Comparison of ENCODE assay signal across 8 cellular contexts in genomic region chr16:46673320-46674013, GRCh38. TPM values are rescaled to one million over a fixed set of nuclear protein-coding genes. Genes with fewer than 3 reads are reported as not detected.
DNase-seq lines count a peak whose midpoint lies in the region; ATAC-seq and TF ChIP-seq lines count a peak whose summit lies in the region.

No MANE protein-coding gene starts in this region.

- DNase-seq in EH (ENCODE audit: low read depth) = peak; percentile 67
- peak; percentile 61 for DNase-seq in LoVo (ENCODE audit: low spot score)
- DNase-seq in RWPE2 (ENCODE audit: low spot score) = no peak
- peak; percentile 68 for DNase-seq in amniotic epithelial cell (ENCODE audit: low read depth)
- peak in 2 of 3 donors; percentile 23 to 52 for DNase-seq in right cardiac atrium
- no peak for DNase-seq in smooth muscle cell (lab: John Stamatoyannopoulos, UW; ENCODE audit: unreplicated experiment)

- H3K9me3 ChIP-seq in RWPE2 (ENCODE audit: severe bottlenecking) (no peaks in the 10 kb centered on the region), right cardiac atrium (ENCODE audit: control insufficient read depth, low read length) (no peaks in the 10 kb centered on the region), smooth muscle cell (replicated peaks; ENCODE audit: low read depth) (no peaks in the 10 kb centered on the region)

- no peaks in the 10 kb centered on the region for H3K79me2 ChIP-seq in smooth muscle cell (ENCODE audit: low read depth)

- H2AFZ ChIP-seq in smooth muscle cell (ENCODE audit: low read depth) = no peak overlapping the region

- no peaks in the 10 kb centered on the region for H3F3A ChIP-seq in smooth muscle cell (ENCODE audit: low read depth)

- no peak overlapping the region for H3K27ac ChIP-seq in RWPE2 (ENCODE audit: poor library complexity, severe bottlenecking)
- no peak overlapping the region for H3K27ac ChIP-seq in right cardiac atrium (ENCODE audit: low read length)
- H3K27ac ChIP-seq in smooth muscle cell (ENCODE audit: low read depth) = no peak overlapping the region

- WGBS in right cardiac atrium = 59% methylated on average over 6 of the region's 6 CpGs
- 53% methylated on average over 6 of the region's 6 CpGs for WGBS in smooth muscle cell (ENCODE audit: low lambda C conversion rate)

- TF ChIP-seq CTCF in RWPE2 (IDR thresholded peaks at IDR 0.05; ENCODE audit: poor library complexity, severe bottlenecking) (peak; percentile 86), smooth muscle cell (IDR thresholded peaks at IDR 0.05; ENCODE audit: borderline replicate concordance, insufficient read depth, poor library complexity, severe bottlenecking) (peak; percentile 84)

- H3K4me1 ChIP-seq in RWPE2 (ENCODE audit: insufficient read depth, poor library complexity, severe bottlenecking) (no peaks in the 10 kb centered on the region), right cardiac atrium (ENCODE audit: control insufficient read depth, insufficient read depth, low read length) (no peaks in the 10 kb centered on the region), smooth muscle cell (ENCODE audit: low read depth) (no peaks in the 10 kb centered on the region)

- ATAC-seq in GM21723 (IDR thresholded peaks at IDR 0.05; ENCODE audit: unreplicated experiment) = peak; percentile 88
- peak; percentile 87 for ATAC-seq in RWPE2 (ENCODE audit: low read depth)
- peak; percentile 83 to 88 for ATAC-seq in right cardiac atrium
- ATAC-seq in GM19455 (IDR thresholded peaks at IDR 0.05; ENCODE audit: unreplicated experiment) = no peak

- intact Hi-C loops in right cardiac atrium (cut with DNase I) = loop anchor here in 2 of 4 donors (5.0 to 10.0 kb wide), 3 partner anchors 129 to 234 kb away; no protein-coding TSS in a partner anchor

- H3K36me3 ChIP-seq in RWPE2 (ENCODE audit: low read depth) (peaks cover 94% of the 10 kb centered on the region), smooth muscle cell (ENCODE audit: low read depth) (peaks cover 26% of the 10 kb centered on the region)

- no peak overlapping the region for H3K9ac ChIP-seq in smooth muscle cell (ENCODE audit: low read depth)

- H3K27me3 ChIP-seq in RWPE2 (ENCODE audit: insufficient read depth, poor library complexity, severe bottlenecking) (no peaks in the 10 kb centered on the region), right cardiac atrium (ENCODE audit: control insufficient read depth, insufficient read depth) (no peaks in the 10 kb centered on the region), smooth muscle cell (ENCODE audit: low read depth) (no peaks in the 10 kb centered on the region)

- H3K4me2 ChIP-seq in smooth muscle cell = no peak overlapping the region

- no peak overlapping the region for H3K4me3 ChIP-seq in RWPE2 (ENCODE audit: severe bottlenecking)
- H3K4me3 ChIP-seq in right cardiac atrium (ENCODE audit: low read length) = no peak overlapping the region
- no peak overlapping the region for H3K4me3 ChIP-seq in smooth muscle cell

- H4K20me1 ChIP-seq in smooth muscle cell (ENCODE audit: low read depth) = peaks cover 24% of the 10 kb centered on the region

RNA-seq across cellular contexts. Expression of gene VPS35, which starts 15.5 kb away (rescaled TPM):
- 10 to 100 TPM; 77.5 to 94.2 (median 84.9) TPM for total RNA-seq in right cardiac atrium
- polyA plus RNA-seq in right cardiac atrium = 26.7 TPM
- 103 and 195 TPM in 2 replicates for total RNA-seq in smooth muscle cell
- polyA plus RNA-seq in smooth muscle cell = 59.5 and 83.6 TPM in 2 replicates

RNA-seq across cellular contexts. Expression of gene ORC6, which starts 16.0 kb away (rescaled TPM):
- total RNA-seq in right cardiac atrium (1 to 10 TPM; 2.5 to 7.2 (median 4.6) TPM), smooth muscle cell (10.9 and 29.4 TPM in 2 replicates)
- polyA plus RNA-seq in right cardiac atrium (3.1 TPM), smooth muscle cell (15.6 and 22.4 TPM in 2 replicates)

RNA-seq across cellular contexts. Expression of gene SHCBP1, which starts 52.3 kb away (rescaled TPM):
- total RNA-seq in right cardiac atrium (1 to 10 TPM in 3 of 4 donors, under 1 TPM in 1; 0.96 to 2.0 (median 1.2) TPM), smooth muscle cell (5.4 and 22.7 TPM in 2 replicates)
- polyA plus RNA-seq in right cardiac atrium (0.27 TPM), smooth muscle cell (6.0 and 7.9 TPM in 2 replicates)

Comparison
In these comparisons a context has a peak if more than half of its experiments do, and no peak if none do; other contexts are left out.
1. DNase-seq: peak in EH (single experiment), LoVo (single experiment), amniotic epithelial cell (single experiment) and right cardiac atrium (2 of 3); none in RWPE2 (single experiment) and smooth muscle cell (single experiment).